In the genomic region with DNA sequence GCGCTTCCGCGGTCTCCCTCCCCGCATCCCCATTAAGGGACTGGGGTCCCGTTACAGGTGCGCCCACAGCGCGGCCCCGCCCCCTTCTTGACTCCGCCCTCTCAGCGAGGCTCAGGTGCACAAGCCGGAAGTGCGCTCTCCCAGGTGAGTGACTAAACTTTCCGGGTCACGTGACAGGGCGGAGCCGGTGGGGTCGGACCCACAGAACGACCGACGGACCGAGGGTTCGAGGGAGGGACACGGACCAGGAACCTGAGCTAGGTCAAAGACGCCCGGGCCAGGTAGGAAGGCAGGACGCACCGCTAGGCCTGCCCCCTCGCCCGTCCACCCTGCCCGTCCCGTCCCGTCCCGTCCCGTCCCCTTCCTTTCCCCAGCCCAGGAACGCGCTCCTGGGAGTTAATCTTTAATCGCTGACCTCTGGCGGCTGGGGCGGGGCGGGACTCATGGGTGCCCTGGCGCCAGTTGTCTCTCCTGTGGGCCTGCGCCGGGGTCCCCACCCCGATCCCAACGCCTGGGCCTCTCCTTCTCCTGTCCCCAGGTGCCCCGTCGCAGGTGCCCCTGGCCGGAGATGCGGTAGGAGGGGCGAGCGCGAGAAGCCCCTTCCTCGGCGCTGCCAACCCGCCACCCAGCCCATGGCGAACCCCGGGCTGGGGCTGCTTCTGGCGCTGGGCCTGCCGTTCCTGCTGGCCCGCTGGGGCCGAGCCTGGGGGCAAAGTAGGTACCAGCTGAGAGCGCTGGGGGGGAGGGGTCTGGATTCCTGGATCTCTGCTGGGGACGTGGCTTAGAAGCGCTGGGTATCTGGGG, we compare ENCODE assay signal across 11 cellular contexts. TPM values are rescaled to one million over a fixed set of nuclear protein-coding genes. Genes with fewer than 3 reads are reported as not detected.
DNase-seq lines count a peak whose midpoint lies in the region; ATAC-seq and TF ChIP-seq lines count a peak whose summit lies in the region.
"Had no signal": no experiment of that assay in that cellular context is flagged by ENCODE, and none has a peak within 500 bp of the region (broad histone marks: within the 10 kb centered on the region; RNA-seq: fewer than 3 reads in every experiment).

A gene with protein sequence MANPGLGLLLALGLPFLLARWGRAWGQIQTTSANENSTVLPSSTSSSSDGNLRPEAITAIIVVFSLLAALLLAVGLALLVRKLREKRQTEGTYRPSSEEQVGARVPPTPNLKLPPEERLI (plus strand): TSS at position 202 of the 804 bp plus-strand sequence. CDS start 431 bp downstream, at position 633.

- H3K4me3 ChIP-seq in lower leg skin (ENCODE audit: low read depth, poor library complexity, severe bottlenecking) (peak within 1 kb of the TSS; percentile 30), urinary bladder (ENCODE audit: low read depth, low read length) (peak within 1 kb of the TSS; percentile 36)
- H3K4me3 ChIP-seq: BLaER1 treated with 17β-estradiol and CSF1 and Interleukin-3, amounts not matched to agents 10 nM and 100 nM had no signal

- 3 to 5% methylated on average over 33 to 64 of the region's 65 CpGs for WGBS in lower leg skin, 2 donors
- 4% methylated on average over 65 of the region's 65 CpGs for WGBS in urinary bladder

- ATAC-seq in HG02642 (IDR thresholded peaks at IDR 0.05; ENCODE audit: poor library complexity, unreplicated experiment): no peak
- ATAC-seq in HG03342 (IDR thresholded peaks at IDR 0.05; ENCODE audit: unreplicated experiment): no peak

- peak; percentile 27 for DNase-seq in activated T-helper 1 cell treated with Interleukin-2 at 50 U/mL for 16 hours (ENCODE audit: low read depth)
- DNase-seq in activated T-helper 1 cell treated with anti-CD3 and anti-CD28 coated beads, Interleukin-12 subunit alpha, Interleukin-12 subunit beta, Interleukin-2, Interleukin-4 antibody, amounts not matched to agents 30 ng/mL and 10 ng/mL and 1 ng/mL, durations not matched to agents 14 hours and 24 hours and 36 hours (ENCODE audit: low spot score): no peak
- DNase-seq in activated naive CD4-positive, alpha-beta T cell treated with anti-CD3 and anti-CD28 coated beads for 36 hours: peak; percentile 59
- peak; percentile 69 to 93 for DNase-seq in lower leg skin (ENCODE audit: low spot score in 2 of 2)
- no peak for DNase-seq in H4 (ENCODE audit: low spot score)

- CTCF ChIA-PET in activated naive CD4-positive, alpha-beta T cell treated with anti-CD3 and anti-CD28 coated beads for 36 hours (lab: Charles Lee): no interaction called here

- no peak for TF ChIP-seq POLR2A in lower leg skin (IDR thresholded peaks at IDR 0.05)

- peak within 1 kb of the TSS; percentile 12 for H3K27ac ChIP-seq in urinary bladder (ENCODE audit: low read depth)
- H3K27ac ChIP-seq: BLaER1 treated with 17β-estradiol and CSF1 and Interleukin-3, amounts not matched to agents 10 nM and 100 nM had no signal

- no peak within 1 kb of the TSS for H3K4me3 Mint-ChIP-seq in activated T-helper 1 cell treated with anti-CD3 and anti-CD28 coated beads, Interleukin-12 subunit alpha, Interleukin-12 subunit beta, Interleukin-2, Interleukin-4 antibody, amounts not matched to agents 30 ng/mL and 10 ng/mL and 1 ng/mL, durations not matched to agents 14 hours and 24 hours and 36 hours
- H3K4me3 Mint-ChIP-seq in activated naive CD4-positive, alpha-beta T cell treated with anti-CD3 and anti-CD28 coated beads for 36 hours: peak within 1 kb of the TSS; percentile 60
- H3K4me3 Mint-ChIP-seq: T-helper 1 cell treated with Interleukin-12 subunit alpha and Interleukin-12 subunit beta and Interleukin-4 antibody, amounts not matched to agents 30 μg/mL and 1 μg/mL, for 36 hours had no signal

- H3K36me3 ChIP-seq in urinary bladder (ENCODE audit: insufficient read depth): no peaks in the 10 kb centered on the region

- peaks cover 4% of the 10 kb centered on the region for H3K27me3 Mint-ChIP-seq in activated T-helper 1 cell treated with anti-CD3 and anti-CD28 coated beads, Interleukin-12 subunit alpha, Interleukin-12 subunit beta, Interleukin-2, Interleukin-4 antibody, amounts not matched to agents 30 ng/mL and 10 ng/mL and 1 ng/mL, durations not matched to agents 14 hours and 24 hours and 36 hours (ENCODE audit: insufficient read depth)
- H3K27me3 Mint-ChIP-seq in activated naive CD4-positive, alpha-beta T cell treated with anti-CD3 and anti-CD28 coated beads for 36 hours (ENCODE audit: low read depth): no peaks in the 10 kb centered on the region

- no peak within 1 kb of the TSS for H3K27ac Mint-ChIP-seq in activated T-helper 1 cell treated with anti-CD3 and anti-CD28 coated beads, Interleukin-12 subunit alpha, Interleukin-12 subunit beta, Interleukin-2, Interleukin-4 antibody, amounts not matched to agents 30 ng/mL and 10 ng/mL and 1 ng/mL, durations not matched to agents 14 hours and 24 hours and 36 hours
- H3K27ac Mint-ChIP-seq in activated naive CD4-positive, alpha-beta T cell treated with anti-CD3 and anti-CD28 coated beads for 36 hours: no peak within 1 kb of the TSS
- H3K27ac Mint-ChIP-seq: T-helper 1 cell treated with Interleukin-12 subunit alpha and Interleukin-12 subunit beta and Interleukin-4 antibody, amounts not matched to agents 30 μg/mL and 1 μg/mL, for 36 hours had no signal

- no peaks in the 10 kb centered on the region for H3K4me1 ChIP-seq in urinary bladder (ENCODE audit: insufficient read depth)

- H3K9me3 Mint-ChIP-seq in activated T-helper 1 cell treated with anti-CD3 and anti-CD28 coated beads, Interleukin-12 subunit alpha, Interleukin-12 subunit beta, Interleukin-2, Interleukin-4 antibody, amounts not matched to agents 30 ng/mL and 10 ng/mL and 1 ng/mL, durations not matched to agents 14 hours and 24 hours and 36 hours: no peaks in the 10 kb centered on the region
- H3K9me3 Mint-ChIP-seq in activated naive CD4-positive, alpha-beta T cell treated with anti-CD3 and anti-CD28 coated beads for 36 hours: no peaks in the 10 kb centered on the region
- H3K9me3 Mint-ChIP-seq: T-helper 1 cell treated with Interleukin-12 subunit alpha and Interleukin-12 subunit beta and Interleukin-4 antibody, amounts not matched to agents 30 μg/mL and 1 μg/mL, for 36 hours had no signal

- intact Hi-C loops in activated T-helper 1 cell treated with anti-CD3 and anti-CD28 coated beads, Interleukin-12 subunit alpha, Interleukin-12 subunit beta, Interleukin-2, Interleukin-4 antibody, amounts not matched to agents 30 ng/mL and 10 ng/mL and 1 ng/mL, durations not matched to agents 14 hours and 24 hours and 36 hours (cut with micrococcal nuclease): no loop called here
- intact Hi-C loops in activated naive CD4-positive, alpha-beta T cell treated with anti-CD3 and anti-CD28 coated beads for 36 hours (cut with micrococcal nuclease): loop anchor here (5.0 kb wide), 1 partner anchor 338 kb away; no protein-coding TSS in a partner anchor
- intact Hi-C loops in lower leg skin (cut with DNase I; ENCODE audit: low total_unique reads): no loop called here

- H3K4me1 Mint-ChIP-seq in activated T-helper 1 cell treated with anti-CD3 and anti-CD28 coated beads, Interleukin-12 subunit alpha, Interleukin-12 subunit beta, Interleukin-2, Interleukin-4 antibody, amounts not matched to agents 30 ng/mL and 10 ng/mL and 1 ng/mL, durations not matched to agents 14 hours and 24 hours and 36 hours (ENCODE audit: low read depth): peaks cover 4% of the 10 kb centered on the region
- peaks cover 15% of the 10 kb centered on the region for H3K4me1 Mint-ChIP-seq in activated naive CD4-positive, alpha-beta T cell treated with anti-CD3 and anti-CD28 coated beads for 36 hours (ENCODE audit: low read depth)

- peaks cover 11% of the 10 kb centered on the region for H3K36me3 Mint-ChIP-seq in activated T-helper 1 cell treated with anti-CD3 and anti-CD28 coated beads, Interleukin-12 subunit alpha, Interleukin-12 subunit beta, Interleukin-2, Interleukin-4 antibody, amounts not matched to agents 30 ng/mL and 10 ng/mL and 1 ng/mL, durations not matched to agents 14 hours and 24 hours and 36 hours (ENCODE audit: low read depth)
- peaks cover 6% of the 10 kb centered on the region for H3K36me3 Mint-ChIP-seq in activated naive CD4-positive, alpha-beta T cell treated with anti-CD3 and anti-CD28 coated beads for 36 hours (ENCODE audit: low read depth)

- TF ChIP-seq CTCF in lower leg skin (IDR thresholded peaks at IDR 0.05): no peak

RNA-seq across cellular contexts. Expression of the gene that starts here (rescaled TPM):
- total RNA-seq in activated T-helper 1 cell treated with anti-CD3 and anti-CD28 coated beads, Interleukin-12 subunit alpha, Interleukin-12 subunit beta, Interleukin-2, Interleukin-4 antibody, amounts not matched to agents 30 ng/mL and 10 ng/mL and 1 ng/mL, durations not matched to agents 14 hours and 24 hours and 36 hours: 0.29 and 0.39 TPM in 2 replicates
- total RNA-seq in activated naive CD4-positive, alpha-beta T cell treated with anti-CD3 and anti-CD28 coated beads for 36 hours: 1 to 10 TPM; 1.2 to 1.4 TPM
- total RNA-seq in lower leg skin: 100 to 1,000 TPM in 1 of 4 donors, 10 to 100 TPM in 3; 75.7 to 124 (median 88.7) TPM
- total RNA-seq in urinary bladder: 4.4 TPM
- polyA plus RNA-seq in urinary bladder: 6.1 TPM
- total RNA-seq in H4 (2014; rRNA removed; shearing (Covaris generic)): not detected in 2 replicates
- total RNA-seq: skeletal muscle tissue had no signal

Comparison
In these comparisons a context has a peak if more than half of its experiments do, and no peak if none do; other contexts are left out.
1. RNA of the gene that starts here (total RNA-seq): 75.7 to 124 TPM in lower leg skin; 4.4 TPM in urinary bladder (single experiment), 1.2 to 1.4 TPM in activated naive CD4-positive, alpha-beta T cell treated with anti-CD3 and anti-CD28 coated beads for 36 hours, 0.29 to 0.39 TPM in activated T-helper 1 cell treated with anti-CD3 and anti-CD28 coated beads, Interleukin-12 subunit alpha, Interleukin-12 subunit beta, Interleukin-2, Interleukin-4 antibody, amounts not matched to agents 30 ng/mL and 10 ng/mL and 1 ng/mL, durations not matched to agents 14 hours and 24 hours and 36 hours and not detected in H4; every median in the first group is over 10 times any median in the second.
2. DNase-seq: peak in activated T-helper 1 cell treated with Interleukin-2 at 50 U/mL for 16 hours (single experiment), activated naive CD4-positive, alpha-beta T cell treated with anti-CD3 and anti-CD28 coated beads for 36 hours (single experiment) and lower leg skin (2 of 2); none in activated T-helper 1 cell treated with anti-CD3 and anti-CD28 coated beads, Interleukin-12 subunit alpha, Interleukin-12 subunit beta, Interleukin-2, Interleukin-4 antibody, amounts not matched to agents 30 ng/mL and 10 ng/mL and 1 ng/mL, durations not matched to agents 14 hours and 24 hours and 36 hours (single experiment) and H4 (single experiment).